ENCODE assay signal across 23 cellular contexts in genomic region chr3:39712413-39713048, GRCh38.
"Had no signal": no experiment of that assay in that cellular context is flagged by ENCODE, and none has a peak within 500 bp of the region (broad histone marks: within the 10 kb centered on the region; RNA-seq: fewer than 3 reads in every experiment).

No MANE protein-coding gene starts in this region.

- H3K27me3 ChIP-seq: esophagus squamous epithelium, pancreas, stomach, thyroid gland, vagina had no signal

- ATAC-seq: mucosa of descending colon; pancreas; sciatic nerve; stimulated activated effector memory CD8-positive, alpha-beta T cell treated with anti-CD3 and anti-CD28 coated beads, Interleukin-12 subunit alpha, Interleukin-12 subunit beta, amount 100 ng/mL, for 72 hours had no signal

- H3K36me3 ChIP-seq: esophagus squamous epithelium, pancreas, stomach, thyroid gland, vagina had no signal

- H3K4me1 ChIP-seq: pancreas, stomach, thyroid gland, vagina had no signal

- DNase-seq: dermis blood vessel endothelial cell; effector memory CD4-positive, alpha-beta T cell; erythroblast; esophagus squamous epithelium; hypothalamus; immature natural killer cell; islet precursor cell; kidney glomerular epithelial cell; mesenchymal stem cell; mucosa of descending colon; naive B cell; stimulated activated CD4-positive, alpha-beta T cell treated with anti-CD3 and anti-CD28 coated beads, Interleukin-2, amount 100 ng/mL, for 24 hours; stimulated activated CD4-positive, alpha-beta T cell treated with anti-CD3 and anti-CD28 coated beads, Interleukin-4, amount 100 ng/mL, for 24 hours; stimulated activated naive CD4-positive, alpha-beta T cell treated with Interleukin-2 at 50 U/mL for 16 hours; stomach; thyroid gland had no signal

- H3K9me3 ChIP-seq: esophagus squamous epithelium, mucosa of descending colon, pancreas, stomach, thyroid gland, vagina had no signal

- H3K27ac ChIP-seq: coronary artery, esophagus squamous epithelium, pancreas, stomach, thyroid gland, vagina had no signal

- FAIRE-seq: endothelial cell of umbilical vein, frontal cortex, pancreas had no signal

- H3K4me3 ChIP-seq: coronary artery, esophagus squamous epithelium, mucosa of descending colon, pancreas, stomach, thyroid gland, vagina had no signal
